In genomic region chr2:200523604-200524003, GRCh38 we compare ENCODE assay signal across 27 cellular contexts. TPM values are rescaled to one million over a fixed set of nuclear protein-coding genes. Genes with fewer than 3 reads are reported as not detected.
DNase-seq lines count a peak whose midpoint lies in the region; ATAC-seq, FAIRE-seq and TF ChIP-seq lines count a peak whose summit lies in the region.
"Had no signal": no experiment of that assay in that cellular context is flagged by ENCODE, and none has a peak within 500 bp of the region (broad histone marks: within the 10 kb centered on the region; RNA-seq: fewer than 3 reads in every experiment).

No MANE protein-coding gene starts in this region.

- H3K9me3 ChIP-seq in PC-3 (ENCODE audit: low read length) (no peaks in the 10 kb centered on the region), astrocyte (ENCODE audit: insufficient read depth, low read depth, low read length) (no peaks in the 10 kb centered on the region), mucosa of descending colon (no peaks in the 10 kb centered on the region), small intestine (ENCODE audit: control insufficient read depth, low read depth) (no peaks in the 10 kb centered on the region)
- H3K9me3 ChIP-seq: A549; BLaER1 treated with 17β-estradiol and CSF1 and Interleukin-3, amounts not matched to agents 10 nM and 100 nM; SK-N-SH had no signal

- 21 to 49% (median 39%) methylated on average over 2 of the region's 2 CpGs for WGBS in small intestine, 3 donors

- no peak overlapping the region for H3K4me3 Mint-ChIP-seq in astrocyte (ENCODE audit: unreplicated experiment)

- TF ChIP-seq CTCF in PC-3 (conservative IDR thresholded peaks at IDR 0.05; ENCODE audit: low read depth, low read length) (no peak), astrocyte (IDR thresholded peaks at IDR 0.05; ENCODE audit: insufficient read depth, low read depth, low read length) (no peak), mucosa of descending colon (IDR thresholded peaks at IDR 0.05) (no peak)

- H2AFZ ChIP-seq in PC-3 (ENCODE audit: low read length) (peak overlapping the region; percentile 94), astrocyte (ENCODE audit: low read depth, low read length) (no peak overlapping the region)

- H3K9ac ChIP-seq in PC-3 (ENCODE audit: low read length) = peak overlapping the region; percentile 36; the same call in 1 of the 2 replicates
- H3K9ac ChIP-seq in astrocyte (ENCODE audit: low read length) = no peak overlapping the region
- H3K9ac ChIP-seq: BLaER1 treated with 17β-estradiol and CSF1 and Interleukin-3, amounts not matched to agents 10 nM and 100 nM; SK-N-SH had no signal

- peaks cover 2% of the 10 kb centered on the region for H3K36me3 Mint-ChIP-seq in astrocyte (ENCODE audit: low read depth, unreplicated experiment)

- POLR2A ChIA-PET in PC-3 (lab: Charles Lee; ENCODE audit: unreplicated experiment) = interaction anchor here (1.0 kb wide), 1 partner anchor 14 kb away, joined by 3 read pairs; the partner anchor contains the start of gene KCTD18

- H3K27me3 ChIP-seq in PC-3 (ENCODE audit: low read length) (no peaks in the 10 kb centered on the region), astrocyte (ENCODE audit: insufficient read depth, low read length) (peaks cover 7% of the 10 kb centered on the region), small intestine (ENCODE audit: control insufficient read depth in 2 of 2, insufficient read depth in 2 of 2, low read length in 2 of 2) (no peaks in the 10 kb centered on the region)
- H3K27me3 ChIP-seq: BLaER1 treated with 17β-estradiol and CSF1 and Interleukin-3, amounts not matched to agents 10 nM and 100 nM had no signal

- H3K4me3 ChIP-seq in PC-3 (ENCODE audit: low read length) = peak overlapping the region; percentile 39
- no peak overlapping the region for H3K4me3 ChIP-seq in astrocyte (ENCODE audit: insufficient read depth, low read depth, low read length)
- H3K4me3 ChIP-seq in mucosa of descending colon = no peak overlapping the region
- no peak overlapping the region for H3K4me3 ChIP-seq in small intestine (ENCODE audit: low read depth in 1 of 2, low read length in 2 of 2)
- H3K4me3 ChIP-seq: A549; BLaER1 treated with 17β-estradiol and CSF1 and Interleukin-3, amounts not matched to agents 10 nM and 100 nM; K562 had no signal

- peaks cover 4% of the 10 kb centered on the region for H3K4me1 Mint-ChIP-seq in astrocyte (ENCODE audit: low read depth, unreplicated experiment)

- FAIRE-seq in astrocyte (lab: Jason Lieb, UNC) = peak; percentile 23
- FAIRE-seq in small intestine (lab: Jason Lieb, UNC) = no peak
- FAIRE-seq: A549, D721Med, GM18507, HTR-8/SVneo, K562 had no signal

- no TSS peak for BruUV-seq in PC-3 (replicated peaks; lab: Mats Ljungman, UMichigan)

- peak overlapping the region; percentile 1 for H3K27ac ChIP-seq in PC-3 (ENCODE audit: low read length)
- no peak overlapping the region for H3K27ac ChIP-seq in astrocyte (ENCODE audit: low read depth, low read length)
- H3K27ac ChIP-seq in small intestine (ENCODE audit: low read depth in 1 of 2, low read length in 1 of 2) = peak overlapping the region in 1 of 2 donors; percentile 14
- H3K27ac ChIP-seq: A549; BLaER1 treated with 17β-estradiol and CSF1 and Interleukin-3, amounts not matched to agents 10 nM and 100 nM had no signal

- peaks cover 3% of the 10 kb centered on the region for H3K9me3 Mint-ChIP-seq in astrocyte (ENCODE audit: unreplicated experiment)
- H3K9me3 Mint-ChIP-seq: CD4-positive, alpha-beta T cell had no signal

- H3K79me2 ChIP-seq in PC-3 (ENCODE audit: low read length) (peaks cover 25% of the 10 kb centered on the region), astrocyte (ENCODE audit: insufficient read depth, low read length) (peaks cover 22% of the 10 kb centered on the region)

- H4K20me1 ChIP-seq in PC-3 (ENCODE audit: low read length) (no peaks in the 10 kb centered on the region), astrocyte (ENCODE audit: insufficient read depth, low read length) (no peaks in the 10 kb centered on the region)

- DNase-seq in PC-3 = no peak
- DNase-seq in astrocyte (ENCODE audit: low read depth) = no peak
- DNase-seq in mucosa of descending colon = no peak
- peak; percentile 66 for DNase-seq in small intestine
- no peak for DNase-seq in cardiac septum (ENCODE audit: low spot score)
- no peak for DNase-seq in inferior parietal cortex (ENCODE audit: extremely low spot score)
- no peak for DNase-seq in middle frontal gyrus (ENCODE audit: extremely low spot score, low spot score)
- DNase-seq: AML-193; CD4-positive, alpha-beta T cell; H7; Kasumi-1; MV-4-11; NCI-H1105; NCI-H1436 treated with DMSO at 0.1 percent for 48 hours; NCI-H187 treated with DMSO at 0.1 percent for 48 hours; NCI-H446; NCI-H524 treated with DMSO at 0.1 percent for 48 hours; NCI-H774; SK-N-SH had no signal

- H3K36me3 ChIP-seq in PC-3 (ENCODE audit: low read depth, low read length) (no peaks in the 10 kb centered on the region), astrocyte (ENCODE audit: insufficient read depth, low read length) (no peaks in the 10 kb centered on the region), mucosa of descending colon (ENCODE audit: low read depth) (no peaks in the 10 kb centered on the region), small intestine (ENCODE audit: control insufficient read depth in 2 of 2, insufficient read depth in 2 of 2, low read length in 2 of 2) (no peaks in the 10 kb centered on the region)
- H3K36me3 ChIP-seq: BLaER1 treated with 17β-estradiol and CSF1 and Interleukin-3, amounts not matched to agents 10 nM and 100 nM had no signal

- peak overlapping the region; percentile 64 for H3K4me2 ChIP-seq in PC-3 (ENCODE audit: low read length)
- H3K4me2 ChIP-seq in astrocyte (ENCODE audit: low read length) = no peak overlapping the region
- H3K4me2 ChIP-seq: A549; BLaER1 treated with 17β-estradiol and CSF1 and Interleukin-3, amounts not matched to agents 10 nM and 100 nM; SK-N-SH had no signal

- intact Hi-C loops in PC-3 (cut with micrococcal nuclease) = loop anchor here (1.0 kb wide), 1 partner anchor 13 kb away; the partner anchor contains the start of gene KCTD18
- intact Hi-C loops in mucosa of descending colon (cut with DNase I, micrococcal nuclease) = no loop called here
- intact Hi-C loops in cardiac septum (cut with DNase I) = no loop called here

- H3F3A ChIP-seq in PC-3 (ENCODE audit: low read length, unreplicated experiment) = no peaks in the 10 kb centered on the region

- H3K4me1 ChIP-seq in PC-3 (ENCODE audit: insufficient read depth, low read length) = peaks cover 41% of the 10 kb centered on the region
- H3K4me1 ChIP-seq in astrocyte (ENCODE audit: insufficient read depth, low read length) = peaks cover 5% of the 10 kb centered on the region
- H3K4me1 ChIP-seq in mucosa of descending colon (ENCODE audit: low read depth) = peaks cover 22% of the 10 kb centered on the region
- H3K4me1 ChIP-seq in small intestine (ENCODE audit: control insufficient read depth in 2 of 2, insufficient read depth in 1 of 2, low read depth in 1 of 2, low read length in 1 of 2) = peaks cover 1 to 4% of the 10 kb centered on the region in 2 donors

- no peak for ATAC-seq in PC-3
- peak; percentile 63 for ATAC-seq in mucosa of descending colon
- no peak for ATAC-seq in GM18520 (IDR thresholded peaks at IDR 0.05; ENCODE audit: unreplicated experiment)
- ATAC-seq: A549, K562, Panc1 had no signal

- CTCF ChIA-PET in PC-3 (lab: Charles Lee) = interaction anchor here (0.9 to 1.2 kb wide), 2 partner anchors 14 to 40 kb away, joined by 4 read pairs; partner anchors contain the start of gene KCTD18

- no peaks in the 10 kb centered on the region for H3K9me2 ChIP-seq in PC-3 (replicated peaks; ENCODE audit: low read length)
- H3K9me2 ChIP-seq: SK-N-SH had no signal

- H3K27ac Mint-ChIP-seq in astrocyte (ENCODE audit: unreplicated experiment) = no peak overlapping the region
- H3K27ac Mint-ChIP-seq: CD4-positive, alpha-beta T cell had no signal

- no peaks in the 10 kb centered on the region for H3K27me3 Mint-ChIP-seq in astrocyte (ENCODE audit: low read depth, unreplicated experiment)
- H3K27me3 Mint-ChIP-seq: CD4-positive, alpha-beta T cell had no signal

RNA-seq across cellular contexts. Expression of gene SGO2, which starts 2.4 kb away (rescaled TPM):
- total RNA-seq in PC-3 (2014; rRNA removed) (23.5 and 25.6 TPM in 2 replicates), astrocyte (4.2 and 4.9 TPM in 2 replicates), mucosa of descending colon (1 to 10 TPM; 3.3 to 8.5 (median 3.8) TPM), cardiac septum (0.94 TPM)
- 1 to 10 TPM in 1 of 3 donors, under 1 TPM in 2; 0.27 to 6.0 (median 0.45) TPM for polyA plus RNA-seq in small intestine

RNA-seq across cellular contexts. Expression of gene KCTD18, which starts 13.7 kb away (rescaled TPM):
- total RNA-seq in PC-3 (2014; rRNA removed) (10.4 and 13.0 TPM in 2 replicates), astrocyte (6.4 and 8.2 TPM in 2 replicates), mucosa of descending colon (10 to 100 TPM; 14.1 to 16.6 (median 14.8) TPM), cardiac septum (10.8 TPM)
- polyA plus RNA-seq in small intestine = 10 to 100 TPM in 2 of 3 donors, 1 to 10 TPM in 1; 8.6 to 11.6 (median 10.4) TPM
